Comparison of ENCODE assay signal across 15 cellular contexts in genomic region chr3:196292281-196292923, GRCh38. TPM values are rescaled to one million over a fixed set of nuclear protein-coding genes. Genes with fewer than 3 reads are reported as not detected.
DNase-seq lines count a peak whose midpoint lies in the region; ATAC-seq and TF ChIP-seq lines count a peak whose summit lies in the region.
"Had no signal": no experiment of that assay in that cellular context is flagged by ENCODE, and none has a peak within 500 bp of the region (broad histone marks: within the 10 kb centered on the region; RNA-seq: fewer than 3 reads in every experiment).

No MANE protein-coding gene starts in this region.

- ATAC-seq in GM23338, result peak; percentile 40
- no peak for ATAC-seq in left colon
- ATAC-seq: effector memory CD8-positive, alpha-beta T cell had no signal

- POLR2A ChIA-PET in activated CD4-positive, alpha-beta memory T cell treated with anti-CD3 and anti-CD28 coated beads, Interleukin-2, amount 10 ng/mL, durations not matched to agents 7 days and 5 days (lab: Charles Lee), result interaction anchor here (1.0 to 1.6 kb wide), 2 partner anchors 11 to 26 kb away, joined by 3 to 6 read pairs; partner anchors contain the start of gene DYNLT2B

- H3F3A ChIP-seq in GM23338 (replicated peaks; ENCODE audit: low read depth), result no peaks in the 10 kb centered on the region; the same call in 1 of the 2 replicates

- no peaks in the 10 kb centered on the region for H3K27me3 ChIP-seq in GM23338 (ENCODE audit: insufficient read depth)
- H3K27me3 ChIP-seq: SJCRH30 had no signal

- intact Hi-C loops in left colon (cut with DNase I, micrococcal nuclease), result no loop called here

- CTCF ChIA-PET in activated CD4-positive, alpha-beta memory T cell treated with anti-CD3 and anti-CD28 coated beads, Interleukin-2, amount 10 ng/mL, durations not matched to agents 7 days and 5 days (lab: Charles Lee), result no interaction called here

- no peak overlapping the region; the same call in 1 of the 2 replicates for H3K27ac Mint-ChIP-seq in GM23338
- peak overlapping the region; percentile 57 for H3K27ac Mint-ChIP-seq in nephron progenitor cell
- H3K27ac Mint-ChIP-seq in activated CD4-positive, alpha-beta memory T cell treated with anti-CD3 and anti-CD28 coated beads, Interleukin-2, amount 10 ng/mL, durations not matched to agents 7 days and 5 days, result no peak overlapping the region
- H3K27ac Mint-ChIP-seq: effector memory CD8-positive, alpha-beta T cell had no signal

- H3K9ac ChIP-seq in SK-N-MC (ENCODE audit: insufficient read length), result no peak overlapping the region

- peaks cover under 1% of the 10 kb centered on the region; the same call in 1 of the 3 replicates for H3K4me1 Mint-ChIP-seq in GM23338
- peaks cover 15% of the 10 kb centered on the region for H3K4me1 Mint-ChIP-seq in nephron progenitor cell
- H3K4me1 Mint-ChIP-seq in activated CD4-positive, alpha-beta memory T cell treated with anti-CD3 and anti-CD28 coated beads, Interleukin-2, amount 10 ng/mL, durations not matched to agents 7 days and 5 days, result peaks cover 10% of the 10 kb centered on the region

- no peak overlapping the region for H3K4me2 ChIP-seq in GM23338

- no peaks in the 10 kb centered on the region for H3K9me3 ChIP-seq in SK-N-MC (ENCODE audit: low read depth, low read length)
- H3K9me3 ChIP-seq: SJCRH30 had no signal

- H3K4me3 ChIP-seq in GM23338 (no peak overlapping the region), SK-N-MC (no peak overlapping the region)
- H3K4me3 ChIP-seq: SJCRH30 had no signal

- no peak overlapping the region for H3K4me3 Mint-ChIP-seq in GM23338
- no peak overlapping the region for H3K4me3 Mint-ChIP-seq in nephron progenitor cell
- no peak overlapping the region for H3K4me3 Mint-ChIP-seq in activated CD4-positive, alpha-beta memory T cell treated with anti-CD3 and anti-CD28 coated beads, Interleukin-2, amount 10 ng/mL, durations not matched to agents 7 days and 5 days
- H3K4me3 Mint-ChIP-seq: effector memory CD8-positive, alpha-beta T cell had no signal

- H3K27me3 Mint-ChIP-seq in GM23338 (ENCODE audit: insufficient read depth, low read depth, poor library complexity) (peaks cover 9% of the 10 kb centered on the region), nephron progenitor cell (ENCODE audit: low read depth, poor library complexity) (no peaks in the 10 kb centered on the region)
- no peaks in the 10 kb centered on the region for H3K27me3 Mint-ChIP-seq in activated CD4-positive, alpha-beta memory T cell treated with anti-CD3 and anti-CD28 coated beads, Interleukin-2, amount 10 ng/mL, durations not matched to agents 7 days and 5 days
- H3K27me3 Mint-ChIP-seq: effector memory CD8-positive, alpha-beta T cell had no signal

- H4K20me1 ChIP-seq in GM23338 (replicated peaks; ENCODE audit: insufficient read depth), result no peaks in the 10 kb centered on the region

- H2AFZ ChIP-seq in GM23338, result no peak overlapping the region

- no peak overlapping the region for H3K27ac ChIP-seq in GM23338 (ENCODE audit: low read depth)
- peak overlapping the region; percentile 26; the same call in 1 of the 2 replicates for H3K27ac ChIP-seq in SK-N-MC
- H3K27ac ChIP-seq: SJCRH30 had no signal

- TF ChIP-seq CTCF in GM12873 (IDR thresholded peaks at IDR 0.05; ENCODE audit: insufficient read depth, low read depth, low read length, missing control alignments) (peak; percentile 45), GM23338 (conservative IDR thresholded peaks at IDR 0.05; ENCODE audit: low read depth in 2 of 2) (peak; percentile 32 to 49; a peak in 3 of 4 replicates), nephron progenitor cell (IDR thresholded peaks at IDR 0.05) (no peak)

- H3K9me3 Mint-ChIP-seq in GM23338 (no peaks in the 10 kb centered on the region), nephron progenitor cell (no peaks in the 10 kb centered on the region)
- H3K9me3 Mint-ChIP-seq in activated CD4-positive, alpha-beta memory T cell treated with anti-CD3 and anti-CD28 coated beads, Interleukin-2, amount 10 ng/mL, durations not matched to agents 7 days and 5 days, result no peaks in the 10 kb centered on the region
- H3K9me3 Mint-ChIP-seq: effector memory CD8-positive, alpha-beta T cell had no signal

- H3K79me2 ChIP-seq in GM23338 (replicated peaks; ENCODE audit: insufficient read depth), result no peaks in the 10 kb centered on the region

- no peaks in the 10 kb centered on the region; the same call in 1 of the 2 replicates for H3K4me1 ChIP-seq in GM23338 (ENCODE audit: insufficient read depth)

- DNase-seq in GM23338 (ENCODE audit: low spot score) (peak; percentile 69), SK-N-MC (ENCODE audit: low read depth, low spot score) (no peak), nephron progenitor cell (no peak), left colon (no peak)
- DNase-seq in activated CD4-positive, alpha-beta memory T cell treated with anti-CD3 and anti-CD28 coated beads, Interleukin-2, amount 10 ng/mL, durations not matched to agents 7 days and 5 days, result no peak
- DNase-seq in stimulated activated CD4-positive, alpha-beta T cell treated with anti-CD3 and anti-CD28 coated beads, Interleukin-4, amount 100 ng/mL, for 24 hours, result no peak
- DNase-seq in stimulated activated naive CD4-positive, alpha-beta T cell (lab: John Stamatoyannopoulos, UW), result no peak
- DNase-seq: activated naive CD4-positive, alpha-beta T cell treated with Interleukin-2 at 50 U/mL for 16 hours; DMS79 treated with DMSO at 0.1 percent for 48 hours; effector memory CD8-positive, alpha-beta T cell; islet precursor cell; NCI-H1930; SJCRH30; stimulated activated CD4-positive, alpha-beta T cell treated with anti-CD3 and anti-CD28 coated beads, Interleukin-2, amount 100 ng/mL, for 48 hours had no signal

- H3K36me3 ChIP-seq in GM23338 (ENCODE audit: insufficient read depth) (no peaks in the 10 kb centered on the region), SK-N-MC (ENCODE audit: insufficient read depth, low read length) (no peaks in the 10 kb centered on the region)
- H3K36me3 ChIP-seq: SJCRH30 had no signal

- H3K36me3 Mint-ChIP-seq in GM23338 (ENCODE audit: low read depth) (no peaks in the 10 kb centered on the region), nephron progenitor cell (ENCODE audit: low read depth) (peaks cover 15% of the 10 kb centered on the region)
- H3K36me3 Mint-ChIP-seq in activated CD4-positive, alpha-beta memory T cell treated with anti-CD3 and anti-CD28 coated beads, Interleukin-2, amount 10 ng/mL, durations not matched to agents 7 days and 5 days (ENCODE audit: low read depth), result peaks cover 17% of the 10 kb centered on the region

- H3K9me2 ChIP-seq in GM23338 (ENCODE audit: insufficient read depth), result no peaks in the 10 kb centered on the region

TF ChIP-seq in GM23338, 12 proteins besides CTCF, POLR2A, EP300 and RAD21:
- TF ChIP-seq JUNB (IDR thresholded peaks at IDR 0.05; ENCODE audit: unreplicated experiment) (no peak), EZH2phosphoT487 (IDR thresholded peaks at IDR 0.05; ENCODE audit: unreplicated experiment) (no peak)

RNA-seq across cellular contexts. Expression of gene PCYT1A, which starts 4.9 kb away (rescaled TPM):
- 27.0 and 35.8 TPM in 2 replicates for total RNA-seq in GM23338 (2014; rRNA removed; shearing (Covaris generic))
- polyA plus RNA-seq in GM23338 (2016; fragmentation: Nextera tagmentation; extraction: Ambion mirVana), result 11.3 and 11.6 TPM in 2 replicates
- total RNA-seq in activated CD4-positive, alpha-beta memory T cell treated with anti-CD3 and anti-CD28 coated beads, Interleukin-2, amount 10 ng/mL, durations not matched to agents 7 days and 5 days, result 10 to 100 TPM; 73.3 to 74.9 TPM
- total RNA-seq in left colon, result 10 to 100 TPM; 57.7 to 64.6 TPM

RNA-seq across cellular contexts. Expression of gene DYNLT2B, which starts 25.6 kb away (rescaled TPM):
- total RNA-seq in GM23338 (2014; rRNA removed; shearing (Covaris generic)), result 7.7 and 11.3 TPM in 2 replicates
- 36.7 and 42.7 TPM in 2 replicates for polyA plus RNA-seq in GM23338 (2016; fragmentation: Nextera tagmentation; extraction: Ambion mirVana)
- 10 to 100 TPM; 21.1 to 24.0 TPM for total RNA-seq in activated CD4-positive, alpha-beta memory T cell treated with anti-CD3 and anti-CD28 coated beads, Interleukin-2, amount 10 ng/mL, durations not matched to agents 7 days and 5 days
- 1 to 10 TPM; 1.7 to 2.2 TPM for total RNA-seq in left colon

RNA-seq across cellular contexts. Expression of gene TM4SF19, which starts 45.8 kb away (rescaled TPM):
- total RNA-seq in GM23338 (2014; rRNA removed; shearing (Covaris generic)), result not detected in 2 replicates
- 0.16 TPM in 1 of 2 replicates, not detected in the other for polyA plus RNA-seq in GM23338 (2016; fragmentation: Nextera tagmentation; extraction: Ambion mirVana)
- total RNA-seq in activated CD4-positive, alpha-beta memory T cell treated with anti-CD3 and anti-CD28 coated beads, Interleukin-2, amount 10 ng/mL, durations not matched to agents 7 days and 5 days, result not detected
- not detected for total RNA-seq in left colon
